1 cellular context compared by ENCODE assay signal in the genomic region with DNA sequence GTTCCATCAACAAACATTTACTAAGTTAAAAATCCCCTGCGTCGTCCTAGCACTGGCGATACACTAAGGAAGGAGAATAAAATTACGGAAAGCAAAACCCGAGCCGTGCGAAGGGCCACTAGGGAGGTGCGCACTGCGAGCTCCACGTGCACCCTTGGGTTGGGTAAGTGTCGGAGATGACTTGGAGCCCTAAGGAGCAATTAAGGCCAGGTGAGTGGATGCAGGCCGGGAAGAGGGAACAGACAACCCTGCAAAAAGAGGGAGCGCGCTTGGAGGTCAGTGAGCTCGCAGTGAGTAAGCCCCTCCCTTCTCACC.
TF ChIP-seq lines count a peak whose summit lies in the region.

No MANE protein-coding gene starts in this region.

TF ChIP-seq in A549, 52 proteins besides CTCF, POLR2A, EP300 and RAD21 (continued from another document):
- TF ChIP-seq, protein P1, sequence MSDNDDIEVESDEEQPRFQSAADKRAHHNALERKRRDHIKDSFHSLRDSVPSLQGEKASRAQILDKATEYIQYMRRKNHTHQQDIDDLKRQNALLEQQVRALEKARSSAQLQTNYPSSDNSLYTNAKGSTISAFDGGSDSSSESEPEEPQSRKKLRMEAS (IDR thresholded peaks at IDR 0.05), result peak; percentile 50; the same call in 1 of the 2 replicates
- TF ChIP-seq RARB (CRISPR knock-in tag; IDR thresholded peaks at IDR 0.05), result no peak
- no peak for TF ChIP-seq RNF2 (IDR thresholded peaks at IDR 0.05; ENCODE audit: borderline replicate concordance, low read depth)
- TF ChIP-seq MAZ (IDR thresholded peaks at IDR 0.05; ENCODE audit: borderline replicate concordance, low read depth, low read length), result no peak
- no peak for TF ChIP-seq NPAS2 (CRISPR knock-in tag; IDR thresholded peaks at IDR 0.05; ENCODE audit: borderline replicate concordance)
- TF ChIP-seq FOSL2 (IDR thresholded peaks at IDR 0.05), result no peak
- 0 out of 2 replicates have a peak, but pooled peaks have one; percentile 8 for TF ChIP-seq FOSL2 (CRISPR knock-in tag; IDR thresholded peaks at IDR 0.05)
- TF ChIP-seq, protein P2, sequence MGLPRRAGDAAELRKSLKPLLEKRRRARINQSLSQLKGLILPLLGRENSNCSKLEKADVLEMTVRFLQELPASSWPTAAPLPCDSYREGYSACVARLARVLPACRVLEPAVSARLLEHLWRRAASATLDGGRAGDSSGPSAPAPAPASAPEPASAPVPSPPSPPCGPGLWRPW (IDR thresholded peaks at IDR 0.05), result no peak
